Comparison of ENCODE assay signal across 12 cellular contexts in the genomic region with DNA sequence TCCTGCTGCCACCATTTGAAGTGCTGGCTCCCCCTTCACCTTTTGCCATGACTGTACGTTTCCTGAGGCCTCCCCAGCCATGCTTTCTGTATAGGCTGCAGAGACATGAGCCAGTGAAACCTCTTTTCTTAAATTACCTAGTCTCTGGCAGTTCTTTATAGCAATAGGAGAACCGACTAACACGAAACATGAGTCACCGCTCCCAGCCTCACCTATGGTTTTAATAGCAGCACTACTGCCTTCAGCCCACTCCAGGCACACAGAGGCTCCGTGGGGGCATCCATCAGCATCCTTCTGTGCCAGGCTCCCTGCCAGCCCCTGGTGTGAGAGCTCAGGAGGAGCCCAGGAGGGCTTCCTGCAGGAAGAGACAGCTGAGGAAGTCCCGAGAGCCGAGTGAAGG.
"Had no signal": no experiment of that assay in that cellular context is flagged by ENCODE, and none has a peak within 500 bp of the region (broad histone marks: within the 10 kb centered on the region; RNA-seq: fewer than 3 reads in every experiment).

No MANE protein-coding gene starts in this region.

- ATAC-seq: body of pancreas had no signal

- H3K4me3 Mint-ChIP-seq: activated B cell treated with CpG ODN at 0.5 μM for 24 hours, mesothelial cell of epicardium had no signal

- H3K27ac Mint-ChIP-seq: activated B cell treated with CpG ODN at 0.5 μM for 24 hours, mesothelial cell of epicardium had no signal

- H3K9me3 Mint-ChIP-seq: activated B cell treated with CpG ODN at 0.5 μM for 24 hours, mesothelial cell of epicardium had no signal

- H3K36me3 Mint-ChIP-seq: mesothelial cell of epicardium had no signal

- H3K27me3 Mint-ChIP-seq: activated B cell treated with CpG ODN at 0.5 μM for 24 hours had no signal

- DNase-seq: activated B cell treated with CpG ODN at 0.5 μM for 24 hours; activated CD4-positive, alpha-beta T cell treated with anti-CD3 and anti-CD28 coated beads, Interleukin-2, amount 50 U/mL, for 4 hours; activated naive CD4-positive, alpha-beta T cell; activated T-cell treated with anti-CD3 and anti-CD28 coated beads, Interleukin-2, amount 50 U/mL, for 48 hours; amniotic stem cell; body of pancreas; effector memory CD4-positive, alpha-beta T cell; small intestine; stimulated activated naive CD4-positive, alpha-beta T cell; T-helper 2 cell; upper lobe of left lung had no signal
